ENCODE assay signal across 1 cellular context in the genomic region with DNA sequence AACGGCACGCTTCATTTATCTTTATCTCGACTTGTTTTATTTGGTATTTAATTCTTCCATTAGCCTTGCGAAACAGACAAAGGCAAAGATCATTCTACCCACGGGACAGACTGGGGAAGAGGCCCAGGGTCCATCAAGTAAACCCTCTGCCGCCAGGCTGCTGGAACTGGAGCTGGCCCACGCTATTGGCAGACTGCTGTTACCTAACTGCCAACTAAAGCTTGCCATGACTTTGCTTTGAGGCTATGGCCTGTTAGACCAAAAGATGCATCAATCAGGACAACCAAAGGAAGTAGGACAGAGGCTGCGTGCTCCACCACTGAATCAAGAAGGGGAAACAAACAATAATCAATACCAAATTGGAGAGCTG.
TF ChIP-seq lines count a peak whose summit lies in the region.

No MANE protein-coding gene starts in this region.

TF ChIP-seq in HepG2, 621 proteins besides CTCF, POLR2A, EP300 and RAD21:
- no peak for TF ChIP-seq ASH2L (IDR thresholded peaks at IDR 0.05; ENCODE audit: insufficient read length, low read depth, low read length)
- no peak for TF ChIP-seq KDM5A (IDR thresholded peaks at IDR 0.05; ENCODE audit: borderline replicate concordance, low read length)
- TF ChIP-seq PPARG (CRISPR knock-in tag; conservative IDR thresholded peaks at IDR 0.05): no peak
- 0 out of 2 replicates have a peak, but pooled peaks have one; percentile 19 for TF ChIP-seq ZNF615 (CRISPR knock-in tag; IDR thresholded peaks at IDR 0.05; ENCODE audit: borderline replicate concordance)
